10 cellular contexts compared by ENCODE assay signal in genomic region chr21:18244721-18245486, GRCh38. TPM values are rescaled to one million over a fixed set of nuclear protein-coding genes. Genes with fewer than 3 reads are reported as not detected.
DNase-seq lines count a peak whose midpoint lies in the region; ATAC-seq and TF ChIP-seq lines count a peak whose summit lies in the region.
"Had no signal": no experiment of that assay in that cellular context is flagged by ENCODE, and none has a peak within 500 bp of the region (broad histone marks: within the 10 kb centered on the region; RNA-seq: fewer than 3 reads in every experiment).

TSS of gene CHODL (plus strand) at chr21:18244833. CDS start at chr21:18245224, 391 bp downstream.

- ATAC-seq in foreskin keratinocyte (peak; percentile 73), upper lobe of right lung (peak; percentile 59), HG02885 (IDR thresholded peaks at IDR 0.05; ENCODE audit: poor library complexity, unreplicated experiment) (no peak)

- DNase-seq in NCI-H82 (lab: John Stamatoyannopoulos, UW) (peak; percentile 58), NCI-H82 treated with DMSO at 0.1 percent for 48 hours (lab: John Stamatoyannopoulos, UW; ENCODE audit: unreplicated experiment) (no peak), foreskin keratinocyte (no peak), upper lobe of right lung (peak; percentile 63), SKM-1 (lab: John Stamatoyannopoulos, UW; ENCODE audit: unreplicated experiment) (no peak), SHP77 (lab: John Stamatoyannopoulos, UW) (no peak)
- DNase-seq: NCI-H526 treated with DMSO at 0.1 percent for 48 hours had no signal

- H3K4me3 Mint-ChIP-seq in nephron, result peak within 1 kb of the TSS; percentile 89 to 96 (median 90)
- H3K4me3 Mint-ChIP-seq: B cell had no signal

- H3K27ac ChIP-seq in foreskin keratinocyte, result no peak within 1 kb of the TSS
- no peak within 1 kb of the TSS for H3K27ac ChIP-seq in upper lobe of right lung

- H3K27ac Mint-ChIP-seq in nephron, result peak within 1 kb of the TSS in 2 of 3 experiments; percentile 50 to 91
- H3K27ac Mint-ChIP-seq: B cell had no signal

- H3K36me3 ChIP-seq in upper lobe of right lung, result no peaks in the 10 kb centered on the region

- H3K27me3 ChIP-seq in foreskin keratinocyte, result peaks cover 50% of the 10 kb centered on the region
- peaks cover 28% of the 10 kb centered on the region for H3K27me3 ChIP-seq in upper lobe of right lung

- peak within 1 kb of the TSS; percentile 39 for H3K4me3 ChIP-seq in upper lobe of right lung

- no peaks in the 10 kb centered on the region for H3K9me3 ChIP-seq in upper lobe of right lung

- no peaks in the 10 kb centered on the region for H3K9me3 Mint-ChIP-seq in nephron

- H3K4me1 Mint-ChIP-seq in nephron, result peaks cover 29% of the 10 kb centered on the region
- H3K4me1 Mint-ChIP-seq: B cell had no signal

- H3K4me1 ChIP-seq in foreskin keratinocyte (no peaks in the 10 kb centered on the region), upper lobe of right lung (no peaks in the 10 kb centered on the region)

- no peak for TF ChIP-seq CTCF in foreskin keratinocyte (conservative IDR thresholded peaks at IDR 0.05)
- no peak for TF ChIP-seq CTCF in nephron (IDR thresholded peaks at IDR 0.05; ENCODE audit: unreplicated experiment in 3 of 3)
- TF ChIP-seq CTCF in upper lobe of right lung (IDR thresholded peaks at IDR 0.05), result no peak

- H3K27me3 Mint-ChIP-seq in nephron (ENCODE audit: low read depth), result peaks cover 45% of the 10 kb centered on the region

- intact Hi-C loops in upper lobe of right lung (cut with DNase I), result no loop called here

- no peaks in the 10 kb centered on the region for H3K36me3 Mint-ChIP-seq in nephron (ENCODE audit: low read depth)

RNA-seq across cellular contexts. Expression of gene CHODL, which starts in this region (rescaled TPM):
- total RNA-seq in foreskin keratinocyte (0.67 and 0.68 TPM in 2 replicates), upper lobe of right lung (0.26 TPM)
- 0.37 and 0.49 TPM in 2 replicates for polyA plus RNA-seq in foreskin keratinocyte

Comparison
In these comparisons a context has a peak if more than half of its experiments do, and no peak if none do; other contexts are left out.
1. Peak in ATAC-seq in foreskin keratinocyte; RNA of the gene not detected or under 1 TPM.
2. Peak in DNase-seq, ATAC-seq and H3K4me3 ChIP-seq in upper lobe of right lung; RNA of the gene not detected or under 1 TPM.